Comparison of ENCODE assay signal across 14 cellular contexts in genomic region chr12:93080994-93081809, GRCh38.
DNase-seq lines count a peak whose midpoint lies in the region; ATAC-seq and TF ChIP-seq lines count a peak whose summit lies in the region.
"Had no signal": no experiment of that assay in that cellular context is flagged by ENCODE, and none has a peak within 500 bp of the region (broad histone marks: within the 10 kb centered on the region; RNA-seq: fewer than 3 reads in every experiment).

No MANE protein-coding gene starts in this region.

- in situ Hi-C loops in astrocyte of the cerebellum (cut with HindIII; ENCODE audit: low sequenced_read_pairs) (no loop called here), gastrocnemius medialis (cut with MboI; ENCODE audit: low sequenced_read_pairs in 4 of 4) (no loop called here)

- no peak for TF ChIP-seq EP300 in suprapubic skin (IDR thresholded peaks at IDR 0.05)

- WGBS in suprapubic skin: 69% methylated on average over 10 of the region's 10 CpGs

- H3K27me3 ChIP-seq in breast epithelium (no peaks in the 10 kb centered on the region), iPS-20b (ENCODE audit: insufficient read depth, low read length) (no peaks in the 10 kb centered on the region), suprapubic skin (no peaks in the 10 kb centered on the region), gastrocnemius medialis (no peaks in the 10 kb centered on the region)
- no peaks in the 10 kb centered on the region for H3K27me3 ChIP-seq in CD4-positive, alpha-beta memory T cell (ENCODE audit: insufficient read depth, low read length)

- TF ChIP-seq POLR2A in breast epithelium (IDR thresholded peaks at IDR 0.05) (no peak), suprapubic skin (IDR thresholded peaks at IDR 0.05) (no peak), gastrocnemius medialis (IDR thresholded peaks at IDR 0.05) (no peak)

- no peaks in the 10 kb centered on the region for H3K27me3 Mint-ChIP-seq in MCF 10A (ENCODE audit: insufficient read depth, unreplicated experiment)
- H3K27me3 Mint-ChIP-seq in CD4-positive, alpha-beta memory T cell: peaks cover under 1 to 3% of the 10 kb centered on the region in 2 donors

- H3K36me3 ChIP-seq in breast epithelium (no peaks in the 10 kb centered on the region), iPS-20b (ENCODE audit: insufficient read depth, low read depth, low read length) (no peaks in the 10 kb centered on the region), suprapubic skin (no peaks in the 10 kb centered on the region), gastrocnemius medialis (no peaks in the 10 kb centered on the region)
- no peaks in the 10 kb centered on the region for H3K36me3 ChIP-seq in CD4-positive, alpha-beta memory T cell (ENCODE audit: insufficient read depth, low read length)

- ATAC-seq in omental fat pad (ENCODE audit: low FRiP score) (no peak), gastrocnemius medialis (no peak)
- ATAC-seq: A549; activated T-cell treated with anti-CD3 and anti-CD28 coated beads, Interleukin-2, amount 50 U/mL, for 4 hours; mucosa of descending colon had no signal

- H3K9me3 ChIP-seq in breast epithelium (peaks cover 4 to 5% of the 10 kb centered on the region in 2 donors), iPS-20b (ENCODE audit: insufficient read depth, low read depth, low read length) (peaks cover 4% of the 10 kb centered on the region), suprapubic skin (no peaks in the 10 kb centered on the region), gastrocnemius medialis (peaks cover 0 to 2% (median 0%) of the 10 kb centered on the region in 3 donors)
- no peaks in the 10 kb centered on the region for H3K9me3 ChIP-seq in CD4-positive, alpha-beta memory T cell (ENCODE audit: control insufficient read depth in 1 of 2, low read length in 2 of 2)
- H3K9me3 ChIP-seq: mucosa of descending colon had no signal

- intact Hi-C loops in breast epithelium (cut with DNase I; ENCODE audit: low total_unique reads) (no loop called here), MCF 10A (cut with micrococcal nuclease) (no loop called here), gastrocnemius medialis (cut with DNase I; ENCODE audit: low total_unique reads) (no loop called here)
- intact Hi-C loops in CD4-positive, alpha-beta memory T cell (cut with micrococcal nuclease): no loop called here

- TF ChIP-seq CTCF in breast epithelium (IDR thresholded peaks at IDR 0.05) (no peak), MCF 10A (IDR thresholded peaks at IDR 0.05; ENCODE audit: unreplicated experiment) (no peak), astrocyte of the cerebellum (IDR thresholded peaks at IDR 0.05; ENCODE audit: low read depth, low read length, missing control alignments) (no peak), suprapubic skin (IDR thresholded peaks at IDR 0.05) (no peak), omental fat pad (IDR thresholded peaks at IDR 0.05) (no peak), gastrocnemius medialis (IDR thresholded peaks at IDR 0.05 in 4 of 5, conservative IDR thresholded peaks at IDR 0.05 in 1 of 5) (no peak)

- H3K4me1 ChIP-seq in breast epithelium (no peaks in the 10 kb centered on the region), iPS-20b (ENCODE audit: insufficient read depth, low read length) (peaks cover 25% of the 10 kb centered on the region), suprapubic skin (peaks cover 3% of the 10 kb centered on the region), gastrocnemius medialis (no peaks in the 10 kb centered on the region)
- H3K4me1 ChIP-seq in CD4-positive, alpha-beta memory T cell (ENCODE audit: insufficient read depth, low read length): no peaks in the 10 kb centered on the region
- H3K4me1 ChIP-seq: A549 had no signal

- POLR2A ChIA-PET in MCF 10A (lab: Yijun Ruan, JAX): no interaction called here
- POLR2A ChIA-PET in CD4-positive, alpha-beta memory T cell (lab: Charles Lee; ENCODE audit: partially characterized antibody): no interaction called here

- CTCF ChIA-PET in MCF 10A (lab: Yijun Ruan, JAX): interaction anchor here (0.6 kb wide), 1 partner anchor 8 kb away, joined by 3 read pairs; no protein-coding TSS in a partner anchor
- CTCF ChIA-PET in CD4-positive, alpha-beta memory T cell (lab: Charles Lee; ENCODE audit: partially characterized antibody): interaction anchor here (1.0 kb wide), 1 partner anchor 17 kb away, joined by 4 read pairs; no protein-coding TSS in a partner anchor

- no TSS peak for BruUV-seq in MCF 10A (replicated peaks; lab: Mats Ljungman, UMichigan)

- H3K4me3 Mint-ChIP-seq in MCF 10A (ENCODE audit: unreplicated experiment): no peak overlapping the region
- no peak overlapping the region for H3K4me3 Mint-ChIP-seq in CD4-positive, alpha-beta memory T cell
- H3K4me3 Mint-ChIP-seq: activated T-cell treated with anti-CD3 and anti-CD28 coated beads, Interleukin-2, amount 50 U/mL, for 4 hours had no signal

- H3K27ac Mint-ChIP-seq in MCF 10A (ENCODE audit: low read depth, unreplicated experiment): no peak overlapping the region
- H3K27ac Mint-ChIP-seq in CD4-positive, alpha-beta memory T cell: no peak overlapping the region

- peak overlapping the region; percentile 70; the same call in 1 of the 2 replicates for H3K9ac ChIP-seq in iPS-20b (ENCODE audit: low read depth, low read length)
- H3K9ac ChIP-seq: KMS-11 had no signal

- no peak for DNase-seq in breast epithelium (ENCODE audit: low spot score in 2 of 2)
- no peak for DNase-seq in MCF 10A (ENCODE audit: unreplicated experiment)
- DNase-seq in astrocyte of the cerebellum (ENCODE audit: low read depth): peak; percentile 31
- no peak for DNase-seq in suprapubic skin (ENCODE audit: low spot score in 2 of 2)
- no peak for DNase-seq in omental fat pad (ENCODE audit: low spot score)
- DNase-seq in CD4-positive, alpha-beta memory T cell: no peak
- no peak for DNase-seq in gastrocnemius medialis
- DNase-seq: activated T-cell treated with anti-CD3 and anti-CD28 coated beads, Interleukin-2, amount 50 U/mL, for 4 hours; cerebellar nuclear complex; mucosa of descending colon; NCI-H2107 had no signal

- H3K4me3 ChIP-seq in breast epithelium (no peak overlapping the region), astrocyte of the cerebellum (ENCODE audit: low read depth, low read length) (no peak overlapping the region), iPS-20b (ENCODE audit: low read length) (peak overlapping the region; percentile 63), suprapubic skin (no peak overlapping the region), gastrocnemius medialis (no peak overlapping the region)
- H3K4me3 ChIP-seq in CD4-positive, alpha-beta memory T cell (ENCODE audit: low read length in 2 of 2): no peak overlapping the region
- H3K4me3 ChIP-seq: A549, mucosa of descending colon had no signal

- H3K27ac ChIP-seq in breast epithelium (peak overlapping the region; percentile 19 to 55), iPS-20b (ENCODE audit: low read length) (peak overlapping the region; percentile 69), suprapubic skin (peak overlapping the region; percentile 51), gastrocnemius medialis (no peak overlapping the region)
- H3K27ac ChIP-seq in CD4-positive, alpha-beta memory T cell (ENCODE audit: low read depth, low read length): no peak overlapping the region
- H3K27ac ChIP-seq: A549, KMS-11 had no signal

- no peaks in the 10 kb centered on the region for H3K4me1 Mint-ChIP-seq in MCF 10A (ENCODE audit: insufficient read depth, unreplicated experiment)
- no peaks in the 10 kb centered on the region for H3K4me1 Mint-ChIP-seq in CD4-positive, alpha-beta memory T cell

- no peaks in the 10 kb centered on the region for H3K36me3 Mint-ChIP-seq in MCF 10A (ENCODE audit: insufficient read depth, unreplicated experiment)
- H3K36me3 Mint-ChIP-seq in CD4-positive, alpha-beta memory T cell: no peaks in the 10 kb centered on the region

- no peaks in the 10 kb centered on the region for H3K9me3 Mint-ChIP-seq in MCF 10A (ENCODE audit: unreplicated experiment)
- H3K9me3 Mint-ChIP-seq in CD4-positive, alpha-beta memory T cell: peaks cover 0 to 6% (median 2%) of the 10 kb centered on the region in 8 donors

Comparison
In these comparisons a context has a peak if more than half of its experiments do, and no peak if none do; other contexts are left out.
1. H3K27ac ChIP-seq: peak in breast epithelium (2 of 2), iPS-20b (single experiment) and suprapubic skin (single experiment); none in CD4-positive, alpha-beta memory T cell (single experiment) and gastrocnemius medialis (0 of 4).